Comparison of ENCODE assay signal across 15 cellular contexts in genomic region chr7:29606287-29606721, GRCh38. TPM values are rescaled to one million over a fixed set of nuclear protein-coding genes. Genes with fewer than 3 reads are reported as not detected.
DNase-seq lines count a peak whose midpoint lies in the region; ATAC-seq, FAIRE-seq and TF ChIP-seq lines count a peak whose summit lies in the region.
"Had no signal": no experiment of that assay in that cellular context is flagged by ENCODE, and none has a peak within 500 bp of the region (broad histone marks: within the 10 kb centered on the region; RNA-seq: fewer than 3 reads in every experiment).

No MANE protein-coding gene starts in this region.

- H3K27ac ChIP-seq in brain microvascular endothelial cell = peak overlapping the region; percentile 16
- no peak overlapping the region for H3K27ac ChIP-seq in HepG2 (ENCODE audit: extremely low read length, insufficient read depth, low read length)
- H3K27ac ChIP-seq: BLaER1, skin epidermis had no signal

- TF ChIP-seq CTCF in AG10803 (conservative IDR thresholded peaks at IDR 0.05; ENCODE audit: low read length) = no peak
- no peak for TF ChIP-seq CTCF in brain microvascular endothelial cell (IDR thresholded peaks at IDR 0.05; ENCODE audit: low read depth, low read length, missing control alignments)
- no peak for TF ChIP-seq CTCF in HepG2 (CRISPR knock-in tag; IDR thresholded peaks at IDR 0.05)

- no peaks in the 10 kb centered on the region for H3K9me3 Mint-ChIP-seq in natural killer cell treated with Interleukin-12 subunit alpha and Interleukin-12 subunit beta and Interleukin-15 and Interleukin-18, amount 100 ng/mL, for 72 hours
- peaks cover 2% of the 10 kb centered on the region for H3K9me3 Mint-ChIP-seq in activated CD4-positive, alpha-beta T cell treated with anti-CD3 and anti-CD28 coated beads, Interleukin-2, amount 10 ng/mL, durations not matched to agents 7 days and 5 days

- H3K4me3 ChIP-seq in AG10803 (ENCODE audit: low read length) (no peak overlapping the region), brain microvascular endothelial cell (ENCODE audit: low read depth, low read length) (no peak overlapping the region), HepG2 (replicated peaks in 1 of 3; ENCODE audit: insufficient read depth in 1 of 3, low read depth in 2 of 3, low read length in 3 of 3) (no peak overlapping the region)
- H3K4me3 ChIP-seq: BLaER1, skin epidermis had no signal

- no peaks in the 10 kb centered on the region for H4K20me1 ChIP-seq in HepG2 (ENCODE audit: insufficient read depth, low read length)
- H4K20me1 ChIP-seq: BLaER1 had no signal

- H3K4me1 Mint-ChIP-seq in natural killer cell treated with Interleukin-12 subunit alpha and Interleukin-12 subunit beta and Interleukin-15 and Interleukin-18, amount 100 ng/mL, for 72 hours (ENCODE audit: low read depth in 2 of 2) = no peaks in the 10 kb centered on the region
- no peaks in the 10 kb centered on the region for H3K4me1 Mint-ChIP-seq in activated CD4-positive, alpha-beta T cell treated with anti-CD3 and anti-CD28 coated beads, Interleukin-2, amount 10 ng/mL, durations not matched to agents 7 days and 5 days

- H3K9ac ChIP-seq in HepG2 (ENCODE audit: insufficient read depth, low read depth, low read length) = no peak overlapping the region
- H3K9ac ChIP-seq: BLaER1 had no signal

- no peak overlapping the region for H3K27ac Mint-ChIP-seq in natural killer cell treated with Interleukin-12 subunit alpha and Interleukin-12 subunit beta and Interleukin-15 and Interleukin-18, amount 100 ng/mL, for 72 hours
- no peak overlapping the region for H3K27ac Mint-ChIP-seq in activated CD4-positive, alpha-beta T cell treated with anti-CD3 and anti-CD28 coated beads, Interleukin-2, amount 10 ng/mL, durations not matched to agents 7 days and 5 days
- H3K27ac Mint-ChIP-seq: activated CD4-positive, alpha-beta memory T cell treated with anti-CD3 and anti-CD28 coated beads for 36 hours; IgD-negative memory B cell; stimulated activated naive CD8-positive, alpha-beta T cell treated with anti-CD3 and anti-CD28 coated beads, Interleukin-15, Interleukin-2, amounts not matched to agents 100 ng/mL and 50 ng/mL, for 24 hours had no signal

- TF ChIP-seq EP300 in HepG2 (IDR thresholded peaks at IDR 0.05; ENCODE audit: low read depth in 2 of 2, low read length in 2 of 2) (no peak), HepG2 (CRISPR knock-in tag; IDR thresholded peaks at IDR 0.05; ENCODE audit: borderline replicate concordance) (no peak)

- H3K4me1 ChIP-seq in HepG2 (ENCODE audit: insufficient read depth, low read length) = peaks cover 31% of the 10 kb centered on the region
- H3K4me1 ChIP-seq: BLaER1 had no signal

- no peak for TF ChIP-seq RAD21 in HepG2 (CRISPR knock-in tag; IDR thresholded peaks at IDR 0.05)

- intact Hi-C loops in HepG2 (cut with micrococcal nuclease; ENCODE audit: unreplicated experiment) = no loop called here

- CTCF ChIA-PET in HepG2 (lab: Yijun Ruan, JAX; ENCODE audit: low intra/inter-chr PET ratio, low total read pairs) = no interaction called here
- CTCF ChIA-PET in activated CD4-positive, alpha-beta T cell treated with anti-CD3 and anti-CD28 coated beads, Interleukin-2, amount 10 ng/mL, durations not matched to agents 7 days and 5 days (lab: Charles Lee) = no interaction called here

- POLR2A ChIA-PET in HepG2 (lab: Yijun Ruan, JAX) = no interaction called here
- POLR2A ChIA-PET in activated CD4-positive, alpha-beta T cell treated with anti-CD3 and anti-CD28 coated beads, Interleukin-2, amount 10 ng/mL, durations not matched to agents 7 days and 5 days (lab: Charles Lee) = no interaction called here

- no peaks in the 10 kb centered on the region for H3K36me3 Mint-ChIP-seq in natural killer cell treated with Interleukin-12 subunit alpha and Interleukin-12 subunit beta and Interleukin-15 and Interleukin-18, amount 100 ng/mL, for 72 hours
- no peaks in the 10 kb centered on the region for H3K36me3 Mint-ChIP-seq in activated CD4-positive, alpha-beta T cell treated with anti-CD3 and anti-CD28 coated beads, Interleukin-2, amount 10 ng/mL, durations not matched to agents 7 days and 5 days (ENCODE audit: low read depth)
- H3K36me3 Mint-ChIP-seq: activated CD4-positive, alpha-beta memory T cell treated with anti-CD3 and anti-CD28 coated beads for 36 hours had no signal

- WGBS in HepG2 (ENCODE audit: low lambda C conversion rate) = 6% methylated on average over 4 of the region's 4 CpGs

- H2AFZ ChIP-seq in HepG2 (ENCODE audit: low read length) = no peak overlapping the region

- in situ Hi-C loops in brain microvascular endothelial cell (cut with HindIII; ENCODE audit: low pct_ligation_motif_present, low sequenced_read_pairs) = no loop called here
- in situ Hi-C loops in HepG2 (cut with HindIII; ENCODE audit: extremely low pct_ligation_motif_present, low pct_unique_long_range_greater_than_20kb) = no loop called here

- peak; percentile 30 for FAIRE-seq in HepG2 (lab: Jason Lieb, UNC)
- FAIRE-seq: H1 had no signal

- H3K27me3 ChIP-seq in brain microvascular endothelial cell (replicated peaks) = no peaks in the 10 kb centered on the region
- H3K27me3 ChIP-seq in HepG2 (ENCODE audit: control insufficient read depth in 1 of 2, insufficient read depth in 2 of 2, low read length in 2 of 2) = no peaks in the 10 kb centered on the region
- H3K27me3 ChIP-seq: BLaER1 had no signal

- BruUV-seq in HepG2 (replicated peaks; lab: Mats Ljungman, UMichigan) = no TSS peak

- H3K4me3 Mint-ChIP-seq in natural killer cell treated with Interleukin-12 subunit alpha and Interleukin-12 subunit beta and Interleukin-15 and Interleukin-18, amount 100 ng/mL, for 72 hours = no peak overlapping the region
- H3K4me3 Mint-ChIP-seq in activated CD4-positive, alpha-beta T cell treated with anti-CD3 and anti-CD28 coated beads, Interleukin-2, amount 10 ng/mL, durations not matched to agents 7 days and 5 days = no peak overlapping the region
- H3K4me3 Mint-ChIP-seq: activated CD4-positive, alpha-beta memory T cell treated with anti-CD3 and anti-CD28 coated beads for 36 hours; IgD-negative memory B cell; stimulated activated naive CD8-positive, alpha-beta T cell treated with anti-CD3 and anti-CD28 coated beads, Interleukin-15, Interleukin-2, amounts not matched to agents 100 ng/mL and 50 ng/mL, for 24 hours had no signal

- no peak for TF ChIP-seq POLR2A in HepG2 (IDR thresholded peaks at IDR 0.05; ENCODE audit: insufficient read depth in 1 of 2, low read depth in 2 of 2, low read length in 2 of 2)

- H3K36me3 ChIP-seq in brain microvascular endothelial cell (replicated peaks) (no peaks in the 10 kb centered on the region), HepG2 (replicated peaks in 1 of 2; ENCODE audit: control insufficient read depth in 1 of 2, insufficient read depth in 2 of 2, low read length in 2 of 2) (no peaks in the 10 kb centered on the region)
- H3K36me3 ChIP-seq: BLaER1 had no signal

- H3K27me3 Mint-ChIP-seq in natural killer cell treated with Interleukin-12 subunit alpha and Interleukin-12 subunit beta and Interleukin-15 and Interleukin-18, amount 100 ng/mL, for 72 hours = peaks cover 15 to 20% of the 10 kb centered on the region in 2 donors
- H3K27me3 Mint-ChIP-seq in activated CD4-positive, alpha-beta T cell treated with anti-CD3 and anti-CD28 coated beads, Interleukin-2, amount 10 ng/mL, durations not matched to agents 7 days and 5 days = peaks cover 7% of the 10 kb centered on the region

- no peaks in the 10 kb centered on the region for H3K9me3 ChIP-seq in HepG2 (ENCODE audit: low read length)
- H3K9me3 ChIP-seq: BLaER1 had no signal

- DNase-seq in AG10803 (ENCODE audit: low read depth) (peak; percentile 56), M059J (ENCODE audit: low read depth) (peak; percentile 52), brain microvascular endothelial cell (peak; percentile 70), HepG2 (ENCODE audit: low spot score) (peak; percentile 64)
- no peak for DNase-seq in natural killer cell treated with Interleukin-12 subunit alpha and Interleukin-12 subunit beta and Interleukin-15 and Interleukin-18, amount 100 ng/mL, for 72 hours (ENCODE audit: low spot score)
- no peak for DNase-seq in activated CD4-positive, alpha-beta T cell treated with anti-CD3 and anti-CD28 coated beads for 1 hour
- no peak for DNase-seq in activated CD4-positive, alpha-beta T cell treated with anti-CD3 and anti-CD28 coated beads, Interleukin-2, amount 10 ng/mL, durations not matched to agents 7 days and 5 days
- DNase-seq: activated CD4-positive, alpha-beta memory T cell treated with anti-CD3 and anti-CD28 coated beads for 36 hours; aorta had no signal

- peak overlapping the region; percentile 37; the same call in 1 of the 2 replicates for H3K4me2 ChIP-seq in HepG2 (ENCODE audit: low read depth, low read length)
- H3K4me2 ChIP-seq: BLaER1 had no signal

- ATAC-seq in HepG2 (peak; percentile 88), GM21528 (IDR thresholded peaks at IDR 0.05; ENCODE audit: low FRiP score, unreplicated experiment) (no peak)
- ATAC-seq in natural killer cell treated with Interleukin-12 subunit alpha and Interleukin-12 subunit beta and Interleukin-15 and Interleukin-18, amount 100 ng/mL, for 72 hours = no peak

- H3K79me2 ChIP-seq in HepG2 (ENCODE audit: insufficient read depth, low read length) = no peaks in the 10 kb centered on the region

RNA-seq across cellular contexts. Expression of gene PRR15, which starts 42.7 kb away (rescaled TPM):
- total RNA-seq in M059J (2014; rRNA removed; shearing (Covaris generic)) = 0.17 TPM in 1 of 2 replicates, not detected in the other
- total RNA-seq in HepG2 (2016; rRNA removed; fragmentation: Illumina TruSeq; extraction: Trizol) = 6.2 and 7.8 TPM in 2 replicates
- total RNA-seq in HepG2 (2016; cell fraction: cytosol; rRNA removed; fragmentation: Illumina TruSeq; extraction: Trizol; ENCODE audit: low read depth) = 2.9 and 3.6 TPM in 2 replicates
- 4.6 and 9.4 TPM in 2 replicates for total RNA-seq in HepG2 (2016; cell fraction: insoluble cytoplasmic fraction; rRNA removed; fragmentation: Illumina TruSeq; extraction: Trizol)
- total RNA-seq in HepG2 (2016; cell fraction: membrane; rRNA removed; fragmentation: Illumina TruSeq; extraction: Trizol) = 7.8 and 8.3 TPM in 2 replicates
- 7.4 and 7.9 TPM in 2 replicates for total RNA-seq in HepG2 (2016; cell fraction: nucleus; rRNA removed; fragmentation: Illumina TruSeq; extraction: Trizol)
- polyA plus RNA-seq in HepG2 (2011; rRNA removed) = 2.3 and 3.2 TPM in 2 replicates
- 2.9 and 3.1 TPM in 2 replicates for polyA plus RNA-seq in HepG2 (2011; cell fraction: cytosol; rRNA removed)
- polyA plus RNA-seq in HepG2 (2011; cell fraction: nucleus; rRNA removed) = 2.3 and 3.0 TPM in 2 replicates
- polyA plus RNA-seq in HepG2 (2012) = 2.8 and 3.6 TPM in 2 replicates
- polyA plus RNA-seq in HepG2 (2016; cell fraction: cytosol; fragmentation: Illumina TruSeq; extraction: Trizol; ENCODE audit: low read depth) = 2.1 and 2.9 TPM in 2 replicates
- polyA plus RNA-seq in HepG2 (2016; cell fraction: insoluble cytoplasmic fraction; fragmentation: Illumina TruSeq; extraction: Trizol; ENCODE audit: low read depth) = 8.8 and 9.5 TPM in 2 replicates
- 6.8 and 6.9 TPM in 2 replicates for polyA plus RNA-seq in HepG2 (2016; cell fraction: membrane; fragmentation: Illumina TruSeq; extraction: Trizol; ENCODE audit: low read depth)
- 11.5 and 13.0 TPM in 2 replicates for polyA plus RNA-seq in HepG2 (2016; cell fraction: nucleus; fragmentation: Illumina TruSeq; extraction: Trizol; ENCODE audit: insufficient read depth, low read depth)
- 0.19 and 2.5 TPM in 2 replicates for polyA minus RNA-seq in HepG2 (2011; rRNA and poly(A)+ RNA removed; ENCODE audit: low replicate concordance)
- polyA minus RNA-seq in HepG2 (2011; cell fraction: cytosol; rRNA and poly(A)+ RNA removed) = 2.4 and 2.6 TPM in 2 replicates
- 2.4 and 2.8 TPM in 2 replicates for polyA minus RNA-seq in HepG2 (2011; cell fraction: nucleus; rRNA and poly(A)+ RNA removed)
- not detected for total RNA-seq in natural killer cell treated with Interleukin-12 subunit alpha and Interleukin-12 subunit beta and Interleukin-15 and Interleukin-18, amount 100 ng/mL, for 72 hours
- total RNA-seq in activated CD4-positive, alpha-beta T cell treated with anti-CD3 and anti-CD28 coated beads, Interleukin-2, amount 10 ng/mL, durations not matched to agents 7 days and 5 days = not detected
- total RNA-seq: activated CD4-positive, alpha-beta memory T cell treated with anti-CD3 and anti-CD28 coated beads for 36 hours had no signal
- polyA plus RNA-seq: IgD-negative memory B cell had no signal

Comparison
In these comparisons a context has a peak if more than half of its experiments do, and no peak if none do; other contexts are left out.
1. DNase-seq: peak in AG10803 (single experiment), M059J (single experiment), brain microvascular endothelial cell (single experiment) and HepG2 (single experiment); none in natural killer cell treated with Interleukin-12 subunit alpha and Interleukin-12 subunit beta and Interleukin-15 and Interleukin-18, amount 100 ng/mL, for 72 hours (single experiment), activated CD4-positive, alpha-beta T cell treated with anti-CD3 and anti-CD28 coated beads for 1 hour (single experiment) and activated CD4-positive, alpha-beta T cell treated with anti-CD3 and anti-CD28 coated beads, Interleukin-2, amount 10 ng/mL, durations not matched to agents 7 days and 5 days (single experiment).